Comparison of ENCODE assay signal across 14 cellular contexts in genomic region chr12:104109446-104110271, GRCh38. TPM values are rescaled to one million over a fixed set of nuclear protein-coding genes. Genes with fewer than 3 reads are reported as not detected.
DNase-seq lines count a peak whose midpoint lies in the region; ATAC-seq, FAIRE-seq and TF ChIP-seq lines count a peak whose summit lies in the region.
"Had no signal": no experiment of that assay in that cellular context is flagged by ENCODE, and none has a peak within 500 bp of the region (broad histone marks: within the 10 kb centered on the region; RNA-seq: fewer than 3 reads in every experiment).

No MANE protein-coding gene starts in this region.

- H3K36me3 ChIP-seq in K562 (ENCODE audit: control insufficient read depth, insufficient read depth, low read length): peaks cover 1% of the 10 kb centered on the region; the same call in 1 of the 3 replicates
- no peaks in the 10 kb centered on the region for H3K36me3 ChIP-seq in right lobe of liver
- H3K36me3 ChIP-seq: adrenal gland, suprapubic skin had no signal

- H3K4me2 ChIP-seq in K562 (ENCODE audit: insufficient read depth, low read length): no peak overlapping the region

- no TSS peak for BruUV-seq in K562 (replicated peaks; lab: Mats Ljungman, UMichigan)

- no peaks in the 10 kb centered on the region for H3K9me1 ChIP-seq in K562 (ENCODE audit: control insufficient read depth, insufficient read depth, low read length)

- TF ChIP-seq POLR2A in K562 (conservative IDR thresholded peaks at IDR 0.05) (no peak), right lobe of liver (IDR thresholded peaks at IDR 0.05) (no peak)

- H3K9ac ChIP-seq in K562 (ENCODE audit: insufficient read depth in 1 of 2, low read depth in 2 of 2, low read length in 2 of 2): no peak overlapping the region

- no peak for TF ChIP-seq EP300 in K562 (IDR thresholded peaks at IDR 0.05; ENCODE audit: low read length)

- peak; percentile 29 for FAIRE-seq in GM18507 (lab: Jason Lieb, UNC)
- no peak for FAIRE-seq in K562 (lab: Jason Lieb, UNC)

- H3K27ac ChIP-seq in 22Rv1 (no peak overlapping the region), K562 (ENCODE audit: extremely low read depth, low read depth, low read length) (no peak overlapping the region), right lobe of liver (peak overlapping the region in 1 of 3 donors; percentile 25)
- H3K27ac ChIP-seq: heart left ventricle, HL-60, suprapubic skin had no signal

- in situ Hi-C loops in K562 (cut with MboI): loop anchor here (10.0 kb wide), 1 partner anchor 225 kb away; no protein-coding TSS in a partner anchor
- in situ Hi-C loops in ACHN (cut with HindIII; ENCODE audit: low pct_ligation_motif_present, low pct_unique_long_range_greater_than_20kb, low sequenced_read_pairs): no loop called here

- ATAC-seq in K562: no peak
- ATAC-seq in right lobe of liver: peak; percentile 55 to 77 (median 64)

- DNase-seq in GM18507 (ENCODE audit: extremely low spot score, insufficient read length, low read depth): no peak
- DNase-seq in K562 (ENCODE audit: extremely low read depth in 1 of 4, low spot score in 3 of 4): no peak
- no peak for DNase-seq in right lobe of liver
- no peak for DNase-seq in GF-D8 (lab: John Stamatoyannopoulos, UW)
- DNase-seq in NCI-H774 (lab: John Stamatoyannopoulos, UW): no peak
- no peak for DNase-seq in iPS-NIHi7 (ENCODE audit: extremely low spot score)
- no peak for DNase-seq in ACHN
- DNase-seq: activated gamma-delta T cell had no signal

- H3K4me1 ChIP-seq in K562 (replicated peaks in 1 of 2; ENCODE audit: control insufficient read depth in 2 of 2, insufficient read depth in 2 of 2, low read length in 2 of 2): no peaks in the 10 kb centered on the region
- H3K4me1 ChIP-seq in right lobe of liver: peaks cover 0 to 26% (median 6%) of the 10 kb centered on the region in 4 donors

- no peaks in the 10 kb centered on the region for H4K20me1 ChIP-seq in K562 (replicated peaks; ENCODE audit: control insufficient read depth, insufficient read depth, low read length)

- intact Hi-C loops in K562 (cut with micrococcal nuclease): loop anchor here (1.0 to 5.0 kb wide), 7 partner anchors 45 to 337 kb away; partner anchors contain the start of gene HCFC2
- intact Hi-C loops in right lobe of liver (cut with DNase I): no loop called here

- H3K79me2 ChIP-seq in K562 (ENCODE audit: control insufficient read depth, insufficient read depth, low read length): no peaks in the 10 kb centered on the region

- TF ChIP-seq CTCF in 22Rv1 (IDR thresholded peaks at IDR 0.05) (peak; percentile 76), K562 (IDR thresholded peaks at IDR 0.05 in 2 of 3, conservative IDR thresholded peaks at IDR 0.05 in 1 of 3; ENCODE audit: insufficient read depth in 2 of 3, low read depth in 1 of 3, low read length in 3 of 3) (no peak; a peak in 1 of 6 replicates), right lobe of liver (IDR thresholded peaks at IDR 0.05) (no peak)

- POLR2A ChIA-PET in K562 (lab: Yijun Ruan, JAX): interaction anchor here (0.8 to 1.7 kb wide), 8 partner anchors 10 to 144 kb away, joined by 3 to 7 read pairs (median 4); partner anchors contain the start of genes NFYB and TDG

- CTCF ChIA-PET in K562 (lab: Yijun Ruan, JAX; ENCODE audit: low intra/inter-chr PET ratio): interaction anchor here (0.6 to 2.0 kb wide), 4 partner anchors 52 to 347 kb away, joined by 4 to 12 read pairs (median 8); partner anchors contain the start of gene CHST11

- no peak overlapping the region for H2AFZ ChIP-seq in K562 (ENCODE audit: low read depth, low read length)

- H3K4me3 ChIP-seq in K562 (no peak overlapping the region), right lobe of liver (no peak overlapping the region)
- H3K4me3 ChIP-seq: adrenal gland, heart left ventricle, suprapubic skin had no signal

- H3K9me3 ChIP-seq in K562 (replicated peaks; ENCODE audit: control insufficient read depth, insufficient read depth, low read depth, low read length) (no peaks in the 10 kb centered on the region), right lobe of liver (no peaks in the 10 kb centered on the region)
- H3K9me3 ChIP-seq: adrenal gland, heart left ventricle, suprapubic skin had no signal

- WGBS in K562 (ENCODE audit: insufficient coverage, low coverage, missing lambda C conversion rate): 44% methylated on average over 4 of the region's 4 CpGs
- 27% methylated on average over 4 of the region's 4 CpGs for WGBS in right lobe of liver (ENCODE audit: insufficient coverage, low coverage, low lambda C conversion rate, missing lambda C conversion rate)

- TF ChIP-seq RAD21 in K562 (CRISPR knock-in tag; conservative IDR thresholded peaks at IDR 0.05 in 1 of 2, IDR thresholded peaks at IDR 0.05 in 1 of 2): no peak

- H3K27me3 ChIP-seq in K562 (ENCODE audit: control insufficient read depth in 2 of 2, insufficient read depth in 2 of 2, low read length in 2 of 2): no peaks in the 10 kb centered on the region
- H3K27me3 ChIP-seq in right lobe of liver: no peaks in the 10 kb centered on the region
- H3K27me3 ChIP-seq: adrenal gland, heart left ventricle, suprapubic skin had no signal

TF ChIP-seq in K562, 482 proteins besides CTCF, POLR2A, EP300 and RAD21 (continues in another document):
- TF ChIP-seq TCF3 (CRISPR knock-in tag; IDR thresholded peaks at IDR 0.05): 0 out of 2 replicates have a peak, but pooled peaks have one; percentile 9
- TF ChIP-seq NFE2L1 (tag; IDR thresholded peaks at IDR 0.05; ENCODE audit: borderline replicate concordance, low read depth): no peak
- TF ChIP-seq CEBPG (CRISPR knock-in tag; IDR thresholded peaks at IDR 0.05): no peak
- TF ChIP-seq CEBPG (tag; conservative IDR thresholded peaks at IDR 0.05 in 1 of 2, IDR thresholded peaks at IDR 0.05 in 1 of 2): peak in 1 of 2 experiments; percentile 12; a peak in 1 of 4 replicates

RNA-seq across cellular contexts. Expression of gene NFYB, which starts 28.4 kb away (rescaled TPM):
- total RNA-seq in K562 (2011; cell fraction: chromatin; rRNA removed; ENCODE audit: low replicate concordance): 8.1 and 28.6 TPM in 2 replicates
- total RNA-seq in K562 (2011; cell fraction: nucleolus; rRNA removed): 4.5 and 6.7 TPM in 2 replicates
- 10.3 and 18.2 TPM in 2 replicates for total RNA-seq in K562 (2011; cell fraction: nucleoplasm; rRNA removed)
- total RNA-seq in K562 (2014; rRNA removed): 12.1 and 14.5 TPM in 2 replicates
- total RNA-seq in K562 (2014; rRNA removed; fragmentation: Illumina TruSeq; extraction: Trizol): 37.2 and 39.5 TPM in 2 replicates
- 22.6 and 24.5 TPM in 2 replicates for total RNA-seq in K562 (2015; rRNA removed; fragmentation: Illumina TruSeq; extraction: Trizol)
- 17.8 and 19.4 TPM in 2 replicates for total RNA-seq in K562 (2021)
- polyA plus RNA-seq in K562 (2011; rRNA removed): 27.0 and 41.2 TPM in 2 replicates
- polyA plus RNA-seq in K562 (2011; cell fraction: cytosol; rRNA removed): 7.6 and 10.3 TPM in 2 replicates
- 10.5 and 14.1 TPM in 2 replicates for polyA plus RNA-seq in K562 (2011; cell fraction: nucleus; rRNA removed)
- polyA plus RNA-seq in K562 (2012): 19.7 and 27.8 TPM in 2 replicates
- 29.7 and 32.3 TPM in 2 replicates for polyA plus RNA-seq in K562 (2014; fragmentation: Illumina TruSeq; extraction: Trizol)
- 10 to 100 TPM; 47.4 to 51.5 TPM for polyA plus RNA-seq in K562 (2014; fragmentation: Nextera tagmentation; extraction: Ambion mirVana)
- polyA plus RNA-seq in K562 (2014; rRNA removed): 25.0 and 27.8 TPM in 2 replicates
- 33.7 and 34.1 TPM in 2 replicates for polyA minus RNA-seq in K562 (2011; rRNA and poly(A)+ RNA removed)
- polyA minus RNA-seq in K562 (2011; cell fraction: cytosol; rRNA and poly(A)+ RNA removed): 12.7 and 13.1 TPM in 2 replicates
- polyA minus RNA-seq in K562 (2011; cell fraction: nucleus; rRNA and poly(A)+ RNA removed): 8.6 and 13.9 TPM in 2 replicates
- 10 to 100 TPM; 10.1 to 12.9 (median 12.2) TPM for total RNA-seq in right lobe of liver

RNA-seq across cellular contexts. Expression of gene HCFC2, which starts 45.3 kb away (rescaled TPM):
- total RNA-seq in K562 (2011; cell fraction: chromatin; rRNA removed; ENCODE audit: low replicate concordance): 8.2 and 19.6 TPM in 2 replicates
- 4.3 and 6.1 TPM in 2 replicates for total RNA-seq in K562 (2011; cell fraction: nucleolus; rRNA removed)
- total RNA-seq in K562 (2011; cell fraction: nucleoplasm; rRNA removed): 5.7 and 8.1 TPM in 2 replicates
- total RNA-seq in K562 (2014; rRNA removed) (2.8 and 3.8 TPM in 2 replicates), K562 (2014; rRNA removed; fragmentation: Illumina TruSeq; extraction: Trizol) (4.4 and 6.0 TPM in 2 replicates), K562 (2015; rRNA removed; fragmentation: Illumina TruSeq; extraction: Trizol) (5.2 and 6.5 TPM in 2 replicates), K562 (2021) (3.8 and 4.0 TPM in 2 replicates), right lobe of liver (10 to 100 TPM in 3 of 6 experiments, 1 to 10 TPM in 3; 7.3 to 12.7 (median 9.7) TPM)
- polyA plus RNA-seq in K562 (2011; rRNA removed) (4.0 and 5.8 TPM in 2 replicates), K562 (2014; fragmentation: Illumina TruSeq; extraction: Trizol) (3.1 and 3.8 TPM in 2 replicates), K562 (2014; fragmentation: Nextera tagmentation; extraction: Ambion mirVana) (1 to 10 TPM; 1.2 to 1.6 TPM), K562 (2014; rRNA removed) (2.5 and 5.7 TPM in 2 replicates)
- 1.6 and 1.7 TPM in 2 replicates for polyA plus RNA-seq in K562 (2011; cell fraction: cytosol; rRNA removed)
- polyA plus RNA-seq in K562 (2011; cell fraction: nucleus; rRNA removed): 4.7 and 5.7 TPM in 2 replicates
- polyA plus RNA-seq in K562 (2012): 2.5 and 2.9 TPM in 2 replicates
- 8.2 and 8.4 TPM in 2 replicates for polyA minus RNA-seq in K562 (2011; rRNA and poly(A)+ RNA removed)
- polyA minus RNA-seq in K562 (2011; cell fraction: cytosol; rRNA and poly(A)+ RNA removed): 2.1 and 3.3 TPM in 2 replicates
- 4.7 and 6.9 TPM in 2 replicates for polyA minus RNA-seq in K562 (2011; cell fraction: nucleus; rRNA and poly(A)+ RNA removed)

RNA-seq across cellular contexts. Expression of gene GLT8D2, which starts 59.7 kb away (rescaled TPM):
- total RNA-seq in K562 (2011; cell fraction: chromatin; rRNA removed; ENCODE audit: low replicate concordance): 0.19 TPM in 1 of 2 replicates, not detected in the other
- not detected in 2 replicates for total RNA-seq in K562 (2011; cell fraction: nucleolus; rRNA removed)
- total RNA-seq in K562 (2011; cell fraction: nucleoplasm; rRNA removed): not detected in 2 replicates
- total RNA-seq in K562 (2014; rRNA removed): 0.18 TPM in 1 of 2 replicates, not detected in the other
- total RNA-seq in K562 (2014; rRNA removed; fragmentation: Illumina TruSeq; extraction: Trizol): not detected in 2 replicates
- total RNA-seq in K562 (2015; rRNA removed; fragmentation: Illumina TruSeq; extraction: Trizol): not detected in 2 replicates
- total RNA-seq in K562 (2021): not detected in 2 replicates
- not detected in 2 replicates for polyA plus RNA-seq in K562 (2011; rRNA removed)
- not detected in 2 replicates for polyA plus RNA-seq in K562 (2011; cell fraction: cytosol; rRNA removed)
- polyA plus RNA-seq in K562 (2011; cell fraction: nucleus; rRNA removed): not detected in 2 replicates
- 0.18 and 0.28 TPM in 2 replicates for polyA plus RNA-seq in K562 (2012)
- polyA plus RNA-seq in K562 (2014; fragmentation: Illumina TruSeq; extraction: Trizol): not detected in 2 replicates
- under 1 TPM; 0.18 to 0.27 TPM for polyA plus RNA-seq in K562 (2014; fragmentation: Nextera tagmentation; extraction: Ambion mirVana)
- 0.12 TPM in 1 of 2 replicates, not detected in the other for polyA plus RNA-seq in K562 (2014; rRNA removed)
- not detected in 2 replicates for polyA minus RNA-seq in K562 (2011; rRNA and poly(A)+ RNA removed)
- polyA minus RNA-seq in K562 (2011; cell fraction: cytosol; rRNA and poly(A)+ RNA removed): not detected in 2 replicates
- polyA minus RNA-seq in K562 (2011; cell fraction: nucleus; rRNA and poly(A)+ RNA removed): not detected in 2 replicates
- total RNA-seq in right lobe of liver: 1 to 10 TPM in 2 of 6 experiments, under 1 TPM in 4; 0.44 to 1.2 (median 0.79) TPM
- total RNA-seq: naive thymus-derived CD8-positive, alpha-beta T cell had no signal
- polyA plus RNA-seq: naive thymus-derived CD8-positive, alpha-beta T cell had no signal
